Comparison of ENCODE assay signal across 28 cellular contexts in the genomic region with DNA sequence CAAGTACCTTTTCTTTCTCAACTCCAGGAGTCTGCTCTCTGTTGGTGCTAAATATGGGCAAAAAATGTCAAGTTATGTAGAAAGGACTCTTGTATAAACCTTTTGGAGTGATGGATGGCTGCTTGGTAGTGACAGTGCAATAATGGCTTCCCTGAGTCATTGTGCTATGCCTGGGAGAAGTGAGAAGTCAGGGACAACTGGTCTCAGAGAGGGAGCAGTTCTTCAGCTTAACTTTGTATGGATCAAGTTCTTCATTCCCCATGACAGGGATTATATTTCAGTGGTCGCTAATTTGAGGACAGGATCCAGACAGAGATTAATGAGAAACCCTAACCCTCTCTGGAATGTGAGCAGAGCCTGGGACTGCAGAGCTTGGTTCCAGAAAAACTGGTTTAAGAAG. TPM values are rescaled to one million over a fixed set of nuclear protein-coding genes. Genes with fewer than 3 reads are reported as not detected.
"Had no signal": no experiment of that assay in that cellular context is flagged by ENCODE, and none has a peak within 500 bp of the region (broad histone marks: within the 10 kb centered on the region; RNA-seq: fewer than 3 reads in every experiment).

No MANE protein-coding gene starts in this region.

- H3K9me3 Mint-ChIP-seq: activated CD4-positive, alpha-beta T cell treated with anti-CD3 and anti-CD28 coated beads, Interleukin-2, amount 10 ng/mL, durations not matched to agents 7 days and 5 days; activated naive CD4-positive, alpha-beta T cell treated with anti-CD3 and anti-CD28 coated beads, Interleukin-2, amount 50 U/mL, for 24 hours; natural killer cell treated with Interleukin-12 subunit alpha and Interleukin-12 subunit beta and Interleukin-15 and Interleukin-18, amount 100 ng/mL, for 72 hours had no signal

- H3K27me3 ChIP-seq: left lung, tibial artery, uterus had no signal

- H3K4me1 ChIP-seq: left lung, uterus had no signal

- H3K36me3 ChIP-seq: left lung, tibial artery, uterus had no signal

- H3K4me3 ChIP-seq: left lung, tibial artery, uterus had no signal

- H3K9me3 ChIP-seq: tibial artery, uterus had no signal

- H3K27ac ChIP-seq: left lung, tibial artery, uterus had no signal

- ATAC-seq: activated CD4-positive, CD25-positive, alpha-beta regulatory T cell treated with anti-CD3 and anti-CD28 coated beads, Interleukin-2, amount 50 U/mL, for 24 hours; left lung; natural killer cell treated with Interleukin-12 subunit alpha and Interleukin-12 subunit beta and Interleukin-15 and Interleukin-18, amount 100 ng/mL, for 72 hours; T-cell had no signal

- H3K27ac Mint-ChIP-seq: activated CD4-positive, alpha-beta T cell treated with anti-CD3 and anti-CD28 coated beads, Interleukin-2, amount 10 ng/mL, durations not matched to agents 7 days and 5 days; activated naive CD4-positive, alpha-beta T cell treated with anti-CD3 and anti-CD28 coated beads, Interleukin-2, amount 50 U/mL, for 24 hours; natural killer cell treated with Interleukin-12 subunit alpha and Interleukin-12 subunit beta and Interleukin-15 and Interleukin-18, amount 100 ng/mL, for 72 hours; T-cell had no signal

- DNase-seq: activated CD4-positive, alpha-beta T cell treated with anti-CD3 and anti-CD28 coated beads, Interleukin-2, amount 10 ng/mL, durations not matched to agents 7 days and 5 days; activated CD8-positive, alpha-beta memory T cell treated with anti-CD3 and anti-CD28 coated beads, Interleukin-2, amount 50 U/mL, for 4 hours; activated effector memory CD4-positive, alpha-beta T cell treated with anti-CD3 and anti-CD28 coated beads, Interleukin-2, amount 50 U/mL, for 16 hours; activated T-cell treated with anti-CD3 and anti-CD28 coated beads, Interleukin-2, amount 50 U/mL, for 48 hours; cerebellar nuclear complex; cortex of kidney; erythroblast; head of caudate nucleus; kidney; left lung; nucleus accumbens; posterior cingulate gyrus; stimulated activated CD4-positive, alpha-beta T cell treated with anti-CD3 and anti-CD28 coated beads, Interleukin-12 subunit alpha, Interleukin-12 subunit beta, amount 100 ng/mL, for 4 hours; stimulated activated CD4-positive, alpha-beta T cell treated with anti-CD3 and anti-CD28 coated beads, Interleukin-1b, Interleukin-23, amount 100 ng/mL, for 48 hours; stimulated activated CD8-positive, alpha-beta memory T cell treated with anti-CD3 and anti-CD28 coated beads, Interleukin-4, amount 100 ng/mL, for 48 hours; stimulated activated naive CD4-positive, alpha-beta T cell; T-cell; T1000; tibial artery; uterus had no signal

- H3K36me3 Mint-ChIP-seq: activated naive CD4-positive, alpha-beta T cell treated with anti-CD3 and anti-CD28 coated beads, Interleukin-2, amount 50 U/mL, for 24 hours; T-cell had no signal

- H3K4me1 Mint-ChIP-seq: activated CD4-positive, alpha-beta T cell treated with anti-CD3 and anti-CD28 coated beads, Interleukin-2, amount 10 ng/mL, durations not matched to agents 7 days and 5 days; activated naive CD4-positive, alpha-beta T cell treated with anti-CD3 and anti-CD28 coated beads, Interleukin-2, amount 50 U/mL, for 24 hours; T-cell had no signal

- H3K4me3 Mint-ChIP-seq: activated CD4-positive, alpha-beta T cell treated with anti-CD3 and anti-CD28 coated beads, Interleukin-2, amount 10 ng/mL, durations not matched to agents 7 days and 5 days; activated naive CD4-positive, alpha-beta T cell treated with anti-CD3 and anti-CD28 coated beads, Interleukin-2, amount 50 U/mL, for 24 hours; natural killer cell treated with Interleukin-12 subunit alpha and Interleukin-12 subunit beta and Interleukin-15 and Interleukin-18, amount 100 ng/mL, for 72 hours; T-cell had no signal

RNA-seq across cellular contexts. Expression of gene NTMT2, which starts 50.7 kb away (rescaled TPM):
- total RNA-seq: activated CD4-positive, alpha-beta T cell treated with anti-CD3 and anti-CD28 coated beads, Interleukin-2, amount 10 ng/mL, durations not matched to agents 7 days and 5 days; astrocyte; bronchial epithelial cell; kidney; left lung; natural killer cell treated with Interleukin-12 subunit alpha and Interleukin-12 subunit beta and Interleukin-15 and Interleukin-18, amount 100 ng/mL, for 72 hours; renal cortical epithelial cell; subcutaneous adipose tissue; T-cell; uterus had no signal
- polyA plus RNA-seq: adipose tissue had no signal
